ENCODE assay signal across 23 cellular contexts in genomic region chr10:18376650-18377049, GRCh38.
"Had no signal": no experiment of that assay in that cellular context is flagged by ENCODE, and none has a peak within 500 bp of the region (broad histone marks: within the 10 kb centered on the region; RNA-seq: fewer than 3 reads in every experiment).

No MANE protein-coding gene starts in this region.

- ATAC-seq: left lung; lower lobe of right lung; naive thymus-derived CD4-positive, alpha-beta T cell; natural killer cell treated with Interleukin-12 subunit alpha and Interleukin-12 subunit beta and Interleukin-15 and Interleukin-18, amount 100 ng/mL, for 72 hours; right cardiac atrium; stimulated activated effector memory CD8-positive, alpha-beta T cell treated with anti-CD3 and anti-CD28 coated beads, Interleukin-12 subunit alpha, Interleukin-12 subunit beta, amount 100 ng/mL, for 72 hours; stimulated activated naive CD8-positive, alpha-beta T cell treated with anti-CD3 and anti-CD28 coated beads, Interleukin-15, amount 100 ng/mL, for 72 hours had no signal

- H3K36me3 ChIP-seq: left lung, lower lobe of right lung, ovary, sigmoid colon, spleen, tibial nerve, uterus had no signal

- DNase-seq: glutamatergic neuron; heart left ventricle; islet precursor cell; left lung; lower lobe of right lung; mammary epithelial cell; mesenchymal stem cell; naive thymus-derived CD4-positive, alpha-beta T cell; ovary; retina; right cardiac atrium; sigmoid colon; small intestine; spleen; stimulated activated CD4-positive, alpha-beta T cell treated with anti-CD3 and anti-CD28 coated beads, Interleukin-4, amount 100 ng/mL, for 24 hours; stimulated activated naive CD4-positive, alpha-beta T cell treated with Interleukin-2 at 50 U/mL for 16 hours; stimulated activated naive CD8-positive, alpha-beta T cell treated with anti-CD3 and anti-CD28 coated beads, Interleukin-15, amount 100 ng/mL, for 72 hours; substantia nigra; uterus had no signal

- H3K4me2 ChIP-seq: hepatocyte had no signal

- H3K79me2 ChIP-seq: hepatocyte had no signal

- H3K4me1 ChIP-seq: left lung, lower lobe of right lung, spleen, tibial nerve, uterus had no signal

- H3K27ac ChIP-seq: hepatocyte, left lung, lower lobe of right lung, ovary, sigmoid colon, spleen, tibial nerve, uterus had no signal

- H3K27me3 ChIP-seq: heart left ventricle, hepatocyte, left lung, ovary, sigmoid colon, spleen, tibial nerve, uterus had no signal

- H3K9me3 ChIP-seq: left lung, lower lobe of right lung, ovary, sigmoid colon, uterus had no signal

- H3K4me3 ChIP-seq: heart left ventricle, hepatocyte, left lung, lower lobe of right lung, ovary, sigmoid colon, spleen, tibial nerve, uterus had no signal
